ENCODE assay signal across 16 cellular contexts in the genomic region with DNA sequence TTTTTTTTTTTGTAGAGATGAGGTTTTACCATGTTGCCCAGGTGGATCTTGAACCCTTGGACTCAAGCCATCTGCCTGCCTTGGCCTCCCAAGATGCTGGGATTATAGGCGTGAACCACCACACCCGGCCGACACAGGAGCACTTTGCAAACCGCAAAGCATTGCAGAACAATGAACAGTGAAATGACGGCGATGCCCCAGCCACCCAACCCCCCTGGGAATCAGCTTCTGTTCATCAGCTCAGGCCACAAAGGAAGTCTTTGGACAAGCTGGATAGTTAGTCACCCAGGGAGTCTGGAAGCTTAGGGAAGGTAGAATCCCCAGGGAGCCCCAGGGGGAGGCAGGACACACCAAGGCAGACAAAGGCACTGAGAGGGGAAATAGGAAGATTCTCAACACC. TPM values are rescaled to one million over a fixed set of nuclear protein-coding genes. Genes with fewer than 3 reads are reported as not detected.
A peak's percentile ranks its signal among the peaks of the same experiment; 100 is the strongest.
DNase-seq lines count a peak whose midpoint lies in the region; TF ChIP-seq lines count a peak whose summit lies in the region.
"Not testable (repeated sequence)": the region's sequence is repeated elsewhere in the genome, so short reads cannot be mapped to it uniquely, and the experiment has no call there.
"Had no signal": no experiment of that assay in that cellular context is flagged by ENCODE, and none has a peak within 500 bp of the region (broad histone marks: within the 10 kb centered on the region; RNA-seq: fewer than 3 reads in every experiment).

No MANE protein-coding gene starts in this region.

- H3K9me3 Mint-ChIP-seq in Calu3 (ENCODE audit: low read depth, unreplicated experiment); dendritic cell treated with granulocyte-macrophage colony-stimulating factor and Interleukin-4, amounts not matched to agents 40 ng/mL and 50 ng/mL, for 4 days: not testable (repeated sequence)

- CTCF ChIA-PET in Calu3 (lab: Charles Lee): interaction anchor here (0.7 kb wide), 1 partner anchor 91 kb away, joined by 5 read pairs; no protein-coding TSS in a partner anchor
- CTCF ChIA-PET in HEK293 (lab: Yijun Ruan, JAX); PC-9 (lab: Charles Lee): not testable (repeated sequence)

- 16% methylated on average over 6 of the region's 6 CpGs for WGBS in smooth muscle cell (ENCODE audit: low lambda C conversion rate)

- H3K4me2 ChIP-seq in PC-9: not testable (repeated sequence)
- H3K4me2 ChIP-seq in smooth muscle cell: peak overlapping the region; percentile 30

- not testable (repeated sequence) for H3K79me2 ChIP-seq in PC-9 (ENCODE audit: low read depth); smooth muscle cell (ENCODE audit: low read depth)

- H3K4me3 Mint-ChIP-seq in Calu3 (ENCODE audit: low read depth, unreplicated experiment); dendritic cell treated with granulocyte-macrophage colony-stimulating factor and Interleukin-4, amounts not matched to agents 40 ng/mL and 50 ng/mL, for 4 days: not testable (repeated sequence)

- peak; percentile 67 for DNase-seq in Calu3
- DNase-seq in MV-4-11 (lab: John Stamatoyannopoulos, UW): peak; percentile 72
- peak; percentile 76 to 81 for DNase-seq in PC-9
- peak; percentile 32 for DNase-seq in WERI-Rb-1
- DNase-seq in iris pigment epithelial cell (ENCODE audit: low read depth): peak; percentile 64
- not testable (repeated sequence) for DNase-seq in smooth muscle cell (lab: John Stamatoyannopoulos, UW; ENCODE audit: unreplicated experiment)

- H3K27me3 ChIP-seq in PC-9 (ENCODE audit: insufficient read depth, low read depth); WERI-Rb-1 (ENCODE audit: insufficient read depth, low read depth, severe bottlenecking); smooth muscle cell (ENCODE audit: low read depth): not testable (repeated sequence)

- not testable (repeated sequence) for H3K36me3 Mint-ChIP-seq in Calu3 (ENCODE audit: insufficient read depth, unreplicated experiment); dendritic cell treated with granulocyte-macrophage colony-stimulating factor and Interleukin-4, amounts not matched to agents 40 ng/mL and 50 ng/mL, for 4 days (ENCODE audit: low read depth)

- H3K4me1 ChIP-seq in HEK293 (ENCODE audit: control insufficient read depth, insufficient read depth, low read length); PC-9 (replicated peaks; ENCODE audit: insufficient read depth); smooth muscle cell (ENCODE audit: low read depth): not testable (repeated sequence)

- H3K4me3 ChIP-seq in HEK293 (ENCODE audit: low read depth, low read length); PC-9; WERI-Rb-1 (ENCODE audit: low read depth, low read length); smooth muscle cell: not testable (repeated sequence)

- not testable (repeated sequence) for H3K27ac ChIP-seq in HEK293 (ENCODE audit: extremely low read depth, low read depth, low read length); PC-9; WERI-Rb-1; smooth muscle cell (ENCODE audit: low read depth)

- H3K9ac ChIP-seq in smooth muscle cell (ENCODE audit: low read depth): not testable (repeated sequence)

- TF ChIP-seq CTCF in Calu3 (IDR thresholded peaks at IDR 0.05; ENCODE audit: unreplicated experiment); HEK293 (tag by site-specific recombination; IDR thresholded peaks at IDR 0.05); PC-9 (conservative IDR thresholded peaks at IDR 0.05); WERI-Rb-1 (IDR thresholded peaks at IDR 0.05; ENCODE audit: low read depth, low read length); smooth muscle cell (IDR thresholded peaks at IDR 0.05; ENCODE audit: borderline replicate concordance, insufficient read depth, poor library complexity, severe bottlenecking): not testable (repeated sequence)

- H3F3A ChIP-seq in PC-9 (ENCODE audit: insufficient read depth, low read depth); smooth muscle cell (ENCODE audit: low read depth): not testable (repeated sequence)

- not testable (repeated sequence) for H3K4me1 Mint-ChIP-seq in Calu3 (ENCODE audit: low read depth, unreplicated experiment)
- peaks cover 54% of the 10 kb centered on the region for H3K4me1 Mint-ChIP-seq in dendritic cell treated with granulocyte-macrophage colony-stimulating factor and Interleukin-4, amounts not matched to agents 40 ng/mL and 50 ng/mL, for 4 days (ENCODE audit: low read depth)

- not testable (repeated sequence) for H4K20me1 ChIP-seq in PC-9 (ENCODE audit: insufficient read depth); smooth muscle cell (ENCODE audit: low read depth)

- H3K9me2 ChIP-seq in PC-9 (ENCODE audit: insufficient read depth): not testable (repeated sequence)

- not testable (repeated sequence) for H2AFZ ChIP-seq in PC-9; smooth muscle cell (ENCODE audit: low read depth)

- intact Hi-C loops in Calu3 (cut with micrococcal nuclease; ENCODE audit: unreplicated experiment); PC-9 (cut with micrococcal nuclease; ENCODE audit: unreplicated experiment); dendritic cell treated with granulocyte-macrophage colony-stimulating factor and Interleukin-4, amounts not matched to agents 40 ng/mL and 50 ng/mL, for 4 days (cut with micrococcal nuclease): not testable (repeated sequence)

- H3K27me3 Mint-ChIP-seq in Calu3 (ENCODE audit: unreplicated experiment): not testable (repeated sequence)
- H3K27me3 Mint-ChIP-seq in dendritic cell treated with granulocyte-macrophage colony-stimulating factor and Interleukin-4, amounts not matched to agents 40 ng/mL and 50 ng/mL, for 4 days: peaks cover 37% of the 10 kb centered on the region

- BruUV-seq in Calu3 (replicated peaks; lab: Mats Ljungman, UMichigan); PC-9 (replicated peaks; lab: Mats Ljungman, UMichigan): not testable (repeated sequence)

- not testable (repeated sequence) for H3K27ac Mint-ChIP-seq in Calu3 (ENCODE audit: unreplicated experiment)
- H3K27ac Mint-ChIP-seq in dendritic cell treated with granulocyte-macrophage colony-stimulating factor and Interleukin-4, amounts not matched to agents 40 ng/mL and 50 ng/mL, for 4 days: peak overlapping the region; percentile 42

- H3K36me3 ChIP-seq in HEK293 (ENCODE audit: control insufficient read depth in 2 of 2, insufficient read depth in 1 of 2, low read length in 2 of 2); PC-9 (ENCODE audit: low read depth); WERI-Rb-1; smooth muscle cell (ENCODE audit: low read depth): not testable (repeated sequence)

- POLR2A ChIA-PET in HEK293 (lab: Yijun Ruan, JAX): not testable (repeated sequence)
- POLR2A ChIA-PET in PC-9 (lab: Charles Lee; ENCODE audit: unreplicated experiment): interaction anchor here (0.7 kb wide), 1 partner anchor 13 kb away, joined by 8 read pairs; no protein-coding TSS in a partner anchor

- H3K9me3 ChIP-seq in HEK293 (ENCODE audit: control insufficient read depth, insufficient read depth, low read depth, low read length); PC-9 (ENCODE audit: insufficient read depth, low read depth); WERI-Rb-1 (ENCODE audit: severe bottlenecking); smooth muscle cell (replicated peaks; ENCODE audit: low read depth): not testable (repeated sequence)

TF ChIP-seq in HEK293, 187 proteins besides CTCF, POLR2A, EP300 and RAD21:
- TF ChIP-seq KLF1 (tag by site-specific recombination; IDR thresholded peaks at IDR 0.05) (0 out of 2 replicates have a peak, but pooled peaks have one; percentile 19), OSR2 (tag by site-specific recombination; IDR thresholded peaks at IDR 0.05) (peak; percentile 67), GLIS1 (tag by site-specific recombination; IDR thresholded peaks at IDR 0.05) (0 out of 2 replicates have a peak, but pooled peaks have one; percentile 31)
TF ChIP-seq in HEK293: peak in this region for 3; not testable (repeated sequence) for 184.

RNA-seq across cellular contexts. Expression of a gene that starts 16.1 kb away (rescaled TPM):
- 0.68 TPM in 1 of 2 replicates, not detected in the other for total RNA-seq in Calu3 (2022)
- total RNA-seq in PC-9 (2021): not detected in 2 replicates
- not detected in 2 replicates for total RNA-seq in smooth muscle cell
- not detected in 2 replicates for polyA plus RNA-seq in smooth muscle cell
- total RNA-seq: Caco-2; G401; kidney; naive thymus-derived CD4-positive, alpha-beta T cell; Right ventricle myocardium superior; sigmoid colon; T-helper 1 cell treated with Interleukin-12 subunit alpha and Interleukin-12 subunit beta and Interleukin-4 antibody, amounts not matched to agents 30 ng/mL and 1 ng/mL, for 36 hours had no signal
- polyA plus RNA-seq: naive thymus-derived CD4-positive, alpha-beta T cell; pancreas had no signal

RNA-seq across cellular contexts. Expression of a gene that starts 49.2 kb away (rescaled TPM):
- total RNA-seq in Calu3 (2022) (35.3 and 39.2 TPM in 2 replicates), PC-9 (2021) (71.7 and 75.6 TPM in 2 replicates), smooth muscle cell (36.6 and 43.9 TPM in 2 replicates)
- polyA plus RNA-seq in smooth muscle cell: 97.6 and 105 TPM in 2 replicates

RNA-seq across cellular contexts. Expression of a gene that starts 57.6 kb away (rescaled TPM):
- not detected in 2 replicates for total RNA-seq in Calu3 (2022)
- total RNA-seq in PC-9 (2021): not detected in 2 replicates
- not detected in 2 replicates for total RNA-seq in smooth muscle cell
- 1.2 and 1.5 TPM in 2 replicates for polyA plus RNA-seq in smooth muscle cell
- total RNA-seq: Caco-2; G401; naive thymus-derived CD4-positive, alpha-beta T cell; pancreas; Right ventricle myocardium superior; T-helper 1 cell treated with Interleukin-12 subunit alpha and Interleukin-12 subunit beta and Interleukin-4 antibody, amounts not matched to agents 30 ng/mL and 1 ng/mL, for 36 hours had no signal
- polyA plus RNA-seq: naive thymus-derived CD4-positive, alpha-beta T cell had no signal
